12 cellular contexts compared by ENCODE assay signal in genomic region chr10:118108194-118109026, GRCh38.
A peak's percentile ranks its signal among the peaks of the same experiment; 100 is the strongest.
DNase-seq lines count a peak whose midpoint lies in the region; ATAC-seq and TF ChIP-seq lines count a peak whose summit lies in the region.
"Had no signal": no experiment of that assay in that cellular context is flagged by ENCODE, and none has a peak within 500 bp of the region (broad histone marks: within the 10 kb centered on the region; RNA-seq: fewer than 3 reads in every experiment).

No MANE protein-coding gene starts in this region.

- H3K27me3 ChIP-seq in endodermal cell (ENCODE audit: control insufficient read depth, insufficient read depth, low read length, poor library complexity, severe bottlenecking) (peaks cover 7% of the 10 kb centered on the region), osteoblast (ENCODE audit: insufficient read depth, low read length) (no peaks in the 10 kb centered on the region)

- H3K9me3 ChIP-seq in endodermal cell (ENCODE audit: control insufficient read depth, low read length) (no peaks in the 10 kb centered on the region), osteoblast (ENCODE audit: low read depth, low read length) (no peaks in the 10 kb centered on the region)

- WGBS in endodermal cell (ENCODE audit: insufficient coverage in 1 of 2, insufficient read length in 1 of 2), 2 experiments, result 85 to 90% methylated on average over 16 to 17 of the region's 20 CpGs

- H4K20me1 ChIP-seq in osteoblast (ENCODE audit: insufficient read depth, low read length), result no peaks in the 10 kb centered on the region

- no peaks in the 10 kb centered on the region for H3K4me1 ChIP-seq in endodermal cell (ENCODE audit: control insufficient read depth, insufficient read depth, low read length)
- H3K4me1 ChIP-seq in osteoblast (ENCODE audit: insufficient read depth, low read length), result peaks cover 4% of the 10 kb centered on the region

- no peaks in the 10 kb centered on the region for H3K36me3 Mint-ChIP-seq in endodermal cell (ENCODE audit: low read depth)

- no peaks in the 10 kb centered on the region for H3K79me2 ChIP-seq in osteoblast (ENCODE audit: insufficient read depth, low read length)

- H3K9me3 Mint-ChIP-seq in endodermal cell, result no peaks in the 10 kb centered on the region
- H3K9me3 Mint-ChIP-seq: activated T-helper 17 cell treated with anti-CD3 and anti-CD28 coated beads, Interleukin-2, amount 50 U/mL, for 72 hours; stimulated activated naive CD8-positive, alpha-beta T cell treated with anti-CD3 and anti-CD28 coated beads, Interleukin-15, amount 100 ng/mL, for 72 hours had no signal

- no peak for TF ChIP-seq CTCF in endodermal cell (conservative IDR thresholded peaks at IDR 0.05)
- no peak for TF ChIP-seq CTCF in osteoblast (IDR thresholded peaks at IDR 0.05; ENCODE audit: extremely low read depth, low read depth, low read length)

- H3K36me3 ChIP-seq in endodermal cell (ENCODE audit: control insufficient read depth, insufficient read depth, low read length) (no peaks in the 10 kb centered on the region), osteoblast (ENCODE audit: insufficient read depth, low read length) (no peaks in the 10 kb centered on the region)

- peak overlapping the region; percentile 63 for H2AFZ ChIP-seq in osteoblast (ENCODE audit: low read length)

- H3K27ac ChIP-seq in endodermal cell (ENCODE audit: low read depth, low read length) (peak overlapping the region; percentile 11), osteoblast (ENCODE audit: low read depth, low read length) (no peak overlapping the region)
- H3K27ac ChIP-seq: C4-2B had no signal

- H3K4me3 Mint-ChIP-seq in endodermal cell, result no peak overlapping the region
- H3K4me3 Mint-ChIP-seq: activated CD4-positive, alpha-beta T cell treated with anti-CD3 and anti-CD28 coated beads for 36 hours; activated T-helper 17 cell treated with anti-CD3 and anti-CD28 coated beads, Interleukin-2, amount 50 U/mL, for 72 hours; stimulated activated naive CD8-positive, alpha-beta T cell treated with anti-CD3 and anti-CD28 coated beads, Interleukin-15, amount 100 ng/mL, for 72 hours had no signal

- no peak overlapping the region for H3K9ac ChIP-seq in endodermal cell (ENCODE audit: extremely low read depth, low read length, poor library complexity, severe bottlenecking)

- ATAC-seq in GM21526 (IDR thresholded peaks at IDR 0.05; ENCODE audit: low FRiP score, unreplicated experiment), result no peak
- ATAC-seq: activated CD4-positive, alpha-beta T cell treated with anti-CD3 and anti-CD28 coated beads for 36 hours; stimulated activated naive CD8-positive, alpha-beta T cell treated with anti-CD3 and anti-CD28 coated beads, Interleukin-15, amount 100 ng/mL, for 72 hours had no signal

- peak overlapping the region; percentile 73 for H3K4me2 ChIP-seq in osteoblast (ENCODE audit: insufficient read depth, low read length)

- DNase-seq in GM03348 (ENCODE audit: low spot score) (peak; percentile 28), NCI-H2227 (lab: John Stamatoyannopoulos, UW; ENCODE audit: unreplicated experiment) (peak; percentile 70), endodermal cell (no peak), osteoblast (ENCODE audit: insufficient read length, low spot score, missing footprints) (no peak), SW480 (ENCODE audit: low spot score) (no peak), NK-92 (lab: John Stamatoyannopoulos, UW; ENCODE audit: unreplicated experiment) (no peak), ureter (ENCODE audit: low spot score) (no peak)
- DNase-seq: activated CD4-positive, alpha-beta T cell treated with anti-CD3 and anti-CD28 coated beads for 36 hours; stimulated activated naive CD8-positive, alpha-beta T cell treated with anti-CD3 and anti-CD28 coated beads, Interleukin-15, amount 100 ng/mL, for 72 hours had no signal

- H3K4me3 ChIP-seq in endodermal cell (ENCODE audit: low read length) (no peak overlapping the region), osteoblast (ENCODE audit: insufficient read depth, low read length) (peak overlapping the region; percentile 49)

- no peak overlapping the region for H3K27ac Mint-ChIP-seq in endodermal cell
- H3K27ac Mint-ChIP-seq: activated CD4-positive, alpha-beta T cell treated with anti-CD3 and anti-CD28 coated beads for 36 hours; activated T-helper 17 cell treated with anti-CD3 and anti-CD28 coated beads, Interleukin-2, amount 50 U/mL, for 72 hours; stimulated activated naive CD8-positive, alpha-beta T cell treated with anti-CD3 and anti-CD28 coated beads, Interleukin-15, amount 100 ng/mL, for 72 hours had no signal

- peaks cover 2% of the 10 kb centered on the region for H3K4me1 Mint-ChIP-seq in endodermal cell
- H3K4me1 Mint-ChIP-seq: activated CD4-positive, alpha-beta T cell treated with anti-CD3 and anti-CD28 coated beads for 36 hours; activated T-helper 17 cell treated with anti-CD3 and anti-CD28 coated beads, Interleukin-2, amount 50 U/mL, for 72 hours had no signal

- peaks cover 19% of the 10 kb centered on the region for H3K27me3 Mint-ChIP-seq in endodermal cell (ENCODE audit: insufficient read depth)

Comparison
In these comparisons a context has a peak if more than half of its experiments do, and no peak if none do; other contexts are left out.
1. DNase-seq: peak in GM03348 (single experiment) and NCI-H2227 (single experiment); none in endodermal cell (single experiment), osteoblast (single experiment), SW480 (single experiment), NK-92 (single experiment) and ureter (single experiment).